Comparison of ENCODE assay signal across 9 cellular contexts in the genomic region with DNA sequence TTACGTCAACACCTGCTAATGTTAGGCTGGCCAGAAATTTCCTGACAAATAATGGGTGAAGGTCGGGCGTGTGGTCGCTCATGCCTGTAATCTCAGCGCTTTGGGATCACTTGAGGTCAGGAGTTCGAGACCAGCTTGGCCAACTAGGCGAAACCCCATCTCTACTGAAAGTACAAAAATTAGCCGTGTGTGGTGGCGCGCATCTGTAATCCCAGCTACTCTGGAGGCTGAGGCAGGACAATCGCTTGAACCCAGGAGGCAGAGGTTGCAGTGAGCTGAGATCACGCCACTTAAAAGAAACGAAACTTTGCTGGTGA. TPM values are rescaled to one million over a fixed set of nuclear protein-coding genes. Genes with fewer than 3 reads are reported as not detected.
A peak's percentile ranks its signal among the peaks of the same experiment; 100 is the strongest.
DNase-seq lines count a peak whose midpoint lies in the region; ATAC-seq, FAIRE-seq and TF ChIP-seq lines count a peak whose summit lies in the region.
"Not testable (repeated sequence)": the region's sequence is repeated elsewhere in the genome, so short reads cannot be mapped to it uniquely, and the experiment has no call there.
"Had no signal": no experiment of that assay in that cellular context is flagged by ENCODE, and none has a peak within 500 bp of the region (broad histone marks: within the 10 kb centered on the region; RNA-seq: fewer than 3 reads in every experiment).

No MANE protein-coding gene starts in this region.

- not testable (repeated sequence) for H2BK15ac ChIP-seq in mesendoderm (replicated peaks; ENCODE audit: low read depth)

- H3K9ac ChIP-seq in NT2/D1 (ENCODE audit: insufficient read length, low read depth), result peak overlapping the region; percentile 64
- H3K9ac ChIP-seq in mesendoderm (ENCODE audit: low read length), result peak overlapping the region; percentile 45

- H2AK5ac ChIP-seq in mesendoderm (ENCODE audit: low read length), result not testable (repeated sequence)

- not testable (repeated sequence) for H3K9me3 Mint-ChIP-seq in CD8-positive, alpha-beta memory T cell; activated CD8-positive, alpha-beta memory T cell treated with anti-CD3 and anti-CD28 coated beads, Interleukin-2, amount 10 ng/mL, durations not matched to agents 7 days and 5 days (ENCODE audit: low read depth)

- H3K4me3 Mint-ChIP-seq in CD8-positive, alpha-beta memory T cell, result peak overlapping the region; percentile 75 to 88 (median 82)
- peak overlapping the region; percentile 58 for H3K4me3 Mint-ChIP-seq in activated CD8-positive, alpha-beta memory T cell treated with anti-CD3 and anti-CD28 coated beads, Interleukin-2, amount 10 ng/mL, durations not matched to agents 7 days and 5 days

- peaks cover 8 to 14% (median 11%) of the 10 kb centered on the region in 3 donors for H3K4me1 Mint-ChIP-seq in CD8-positive, alpha-beta memory T cell
- peaks cover 11% of the 10 kb centered on the region for H3K4me1 Mint-ChIP-seq in activated CD8-positive, alpha-beta memory T cell treated with anti-CD3 and anti-CD28 coated beads, Interleukin-2, amount 10 ng/mL, durations not matched to agents 7 days and 5 days

- H4K8ac ChIP-seq in mesendoderm (ENCODE audit: low read depth, low read length), result not testable (repeated sequence)

- H3K27ac Mint-ChIP-seq in CD8-positive, alpha-beta memory T cell, result peak overlapping the region in 7 of 8 donors; percentile 54 to 92 (median 82)
- H3K27ac Mint-ChIP-seq in activated CD8-positive, alpha-beta memory T cell treated with anti-CD3 and anti-CD28 coated beads, Interleukin-2, amount 10 ng/mL, durations not matched to agents 7 days and 5 days, result not testable (repeated sequence)

- H3K4ac ChIP-seq in mesendoderm (ENCODE audit: low read depth, low read length), result not testable (repeated sequence)

- not testable (repeated sequence) for H4K5ac ChIP-seq in mesendoderm (ENCODE audit: low read length)

- not testable (repeated sequence) for H3K36me3 ChIP-seq in CD8-positive, alpha-beta memory T cell (ENCODE audit: insufficient read depth, low read length); NT2/D1 (ENCODE audit: insufficient read depth, insufficient read length, low read length); bronchial epithelial cell (ENCODE audit: control insufficient read depth, insufficient read depth, low read length); mesendoderm (ENCODE audit: control insufficient read depth, insufficient read depth, low read length); psoas muscle (ENCODE audit: insufficient read depth in 1 of 2, low read depth in 1 of 2); tibial nerve

- peak overlapping the region; percentile 65 for H3K56ac ChIP-seq in mesendoderm (ENCODE audit: low read length)

- H2BK5ac ChIP-seq in mesendoderm (ENCODE audit: low read length), result not testable (repeated sequence)

- POLR2A ChIA-PET in CD8-positive, alpha-beta memory T cell (lab: Charles Lee), result interaction anchor here (1.4 to 1.5 kb wide), 2 partner anchors 14 to 81 kb away, joined by 3 to 10 read pairs; no protein-coding TSS in a partner anchor

- not testable (repeated sequence) for TF ChIP-seq POLR2A in tibial nerve (IDR thresholded peaks at IDR 0.05)

- DNase-seq in CD8-positive, alpha-beta memory T cell; NT2/D1 (ENCODE audit: low read depth, low spot score); activated CD8-positive, alpha-beta memory T cell treated with anti-CD3 and anti-CD28 coated beads, Interleukin-2, amount 10 ng/mL, durations not matched to agents 7 days and 5 days; bronchial epithelial cell (ENCODE audit: low read depth); fibroblast of the aortic adventitia (ENCODE audit: low read depth); mesendoderm; psoas muscle; tibial nerve (ENCODE audit: low spot score in 2 of 2): not testable (repeated sequence)

- not testable (repeated sequence) for H3K79me2 ChIP-seq in mesendoderm (ENCODE audit: control insufficient read depth, insufficient read depth, low read length)

- intact Hi-C loops in psoas muscle (cut with DNase I), result loop anchor here in 1 of 2 donors (1.0 kb wide), 1 partner anchor 13 kb away; the partner anchor contains the start of gene DDI2

- not testable (repeated sequence) for FAIRE-seq in bronchial epithelial cell (lab: Jason Lieb, UNC)

- H3K27ac ChIP-seq in CD8-positive, alpha-beta memory T cell (ENCODE audit: low read depth, low read length); mesendoderm (ENCODE audit: low read depth, low read length): not testable (repeated sequence)
- H3K27ac ChIP-seq in psoas muscle (peak overlapping the region; percentile 89), tibial nerve (peak overlapping the region; percentile 47 to 90 (median 70))

- CTCF ChIA-PET in CD8-positive, alpha-beta memory T cell (lab: Charles Lee), result interaction anchor here (1.1 to 2.4 kb wide), 5 partner anchors 10 to 137 kb away, joined by 3 to 7 read pairs (median 5); no protein-coding TSS in a partner anchor
- CTCF ChIA-PET in activated CD8-positive, alpha-beta memory T cell treated with anti-CD3 and anti-CD28 coated beads, Interleukin-2, amount 10 ng/mL, durations not matched to agents 7 days and 5 days (lab: Charles Lee), result interaction anchor here (1.0 to 2.8 kb wide), 6 partner anchors 10 to 452 kb away, joined by 3 to 20 read pairs (median 6); partner anchors contain the start of gene DDI2

- no CpG with 5 or more reads among the region's 13 CpGs for WGBS in mesendoderm (ENCODE audit: extremely low coverage, insufficient coverage, low lambda C conversion rate)
- WGBS in psoas muscle, 3 donors, result 42 to 56% (median 49%) methylated on average over 13 of the region's 13 CpGs
- WGBS in tibial nerve, 2 donors, result 68 to 70% methylated on average over 13 of the region's 13 CpGs

- TF ChIP-seq CTCF in bronchial epithelial cell (IDR thresholded peaks at IDR 0.05; ENCODE audit: insufficient read depth, low read length, severe bottlenecking); fibroblast of the aortic adventitia (IDR thresholded peaks at IDR 0.05; ENCODE audit: insufficient read depth, low read length); psoas muscle (IDR thresholded peaks at IDR 0.05): not testable (repeated sequence)
- peak in 1 of 5 experiments; percentile 6 for TF ChIP-seq CTCF in tibial nerve (IDR thresholded peaks at IDR 0.05)

- not testable (repeated sequence) for H3K79me1 ChIP-seq in mesendoderm (ENCODE audit: low read length)

- H3K18ac ChIP-seq in mesendoderm (ENCODE audit: low read length), result not testable (repeated sequence)

- peak overlapping the region; percentile 51 for H3K4me2 ChIP-seq in mesendoderm (ENCODE audit: low read length)

- H3K36me3 Mint-ChIP-seq in CD8-positive, alpha-beta memory T cell; activated CD8-positive, alpha-beta memory T cell treated with anti-CD3 and anti-CD28 coated beads, Interleukin-2, amount 10 ng/mL, durations not matched to agents 7 days and 5 days: not testable (repeated sequence)

- not testable (repeated sequence) for H3K9me3 ChIP-seq in CD8-positive, alpha-beta memory T cell (ENCODE audit: low read length); NT2/D1 (ENCODE audit: insufficient read depth, low read length); psoas muscle; tibial nerve

- peak overlapping the region; percentile 89 for H3K4me3 ChIP-seq in CD8-positive, alpha-beta memory T cell (ENCODE audit: low read length)
- H3K4me3 ChIP-seq in NT2/D1 (ENCODE audit: insufficient read length, low read depth), result peak overlapping the region; percentile 86
- peak overlapping the region; percentile 61 for H3K4me3 ChIP-seq in bronchial epithelial cell (ENCODE audit: low read depth, low read length)
- peak overlapping the region; percentile 85 for H3K4me3 ChIP-seq in fibroblast of the aortic adventitia (ENCODE audit: low read depth, low read length)
- not testable (repeated sequence) for H3K4me3 ChIP-seq in mesendoderm (ENCODE audit: low read length)
- H3K4me3 ChIP-seq in psoas muscle, result peak overlapping the region; percentile 86
- H3K4me3 ChIP-seq in tibial nerve, result peak overlapping the region; percentile 28 to 84 (median 64)

- H3K4me1 ChIP-seq in CD8-positive, alpha-beta memory T cell (ENCODE audit: insufficient read depth, low read length), result peaks cover 12% of the 10 kb centered on the region
- not testable (repeated sequence) for H3K4me1 ChIP-seq in NT2/D1 (ENCODE audit: insufficient read depth, insufficient read length); mesendoderm (ENCODE audit: control insufficient read depth, low read depth, low read length); psoas muscle
- peaks cover 0 to 23% (median 0%) of the 10 kb centered on the region in 4 donors for H3K4me1 ChIP-seq in tibial nerve

- not testable (repeated sequence) for H3K27me3 ChIP-seq in CD8-positive, alpha-beta memory T cell (ENCODE audit: insufficient read depth, low read length, poor library complexity, severe bottlenecking); NT2/D1 (ENCODE audit: insufficient read depth, insufficient read length); bronchial epithelial cell (ENCODE audit: control insufficient read depth, insufficient read depth, low read length); mesendoderm (ENCODE audit: insufficient read depth, low read length, poor library complexity); psoas muscle (ENCODE audit: insufficient read depth in 3 of 3, low read length in 2 of 3); tibial nerve

- not testable (repeated sequence) for ATAC-seq in activated CD8-positive, alpha-beta memory T cell treated with anti-CD3 and anti-CD28 coated beads, Interleukin-2, amount 10 ng/mL, durations not matched to agents 7 days and 5 days; psoas muscle

- H3K23ac ChIP-seq in mesendoderm (ENCODE audit: low read length), result not testable (repeated sequence)

- not testable (repeated sequence) for H2BK120ac ChIP-seq in mesendoderm (ENCODE audit: low read depth, low read length)

- not testable (repeated sequence) for TF ChIP-seq EP300 in tibial nerve (IDR thresholded peaks at IDR 0.05)

- not testable (repeated sequence) for H3K27me3 Mint-ChIP-seq in CD8-positive, alpha-beta memory T cell; activated CD8-positive, alpha-beta memory T cell treated with anti-CD3 and anti-CD28 coated beads, Interleukin-2, amount 10 ng/mL, durations not matched to agents 7 days and 5 days

RNA-seq across cellular contexts. Expression of gene DDI2, which starts 13.3 kb away (rescaled TPM):
- 10 to 100 TPM; 47.8 to 50.4 TPM for total RNA-seq in CD8-positive, alpha-beta memory T cell
- 6.1 TPM for polyA plus RNA-seq in CD8-positive, alpha-beta memory T cell
- 10 to 100 TPM; 24.0 to 31.4 TPM for total RNA-seq in activated CD8-positive, alpha-beta memory T cell treated with anti-CD3 and anti-CD28 coated beads, Interleukin-2, amount 10 ng/mL, durations not matched to agents 7 days and 5 days
- 13.7 and 19.1 TPM in 2 replicates for total RNA-seq in bronchial epithelial cell
- 14.0 and 26.0 TPM in 2 replicates for total RNA-seq in fibroblast of the aortic adventitia (ENCODE audit: low replicate concordance)
- 16.4 TPM for polyA plus RNA-seq in mesendoderm (2013, experiment 1 of 2)
- polyA plus RNA-seq in mesendoderm (2013, experiment 2 of 2), result 15.8 TPM
- 10 to 100 TPM; 23.8 to 80.2 (median 39.5) TPM for total RNA-seq in psoas muscle
- polyA plus RNA-seq in psoas muscle, result 10 to 100 TPM in 2 of 3 donors, 1 to 10 TPM in 1; 4.8 to 35.4 (median 18.7) TPM
- 10 to 100 TPM; 41.7 to 79.8 (median 61.8) TPM for total RNA-seq in tibial nerve

RNA-seq across cellular contexts. Expression of gene AGMAT, which starts 19.1 kb away (rescaled TPM):
- 10 to 100 TPM; 18.5 to 19.7 TPM for total RNA-seq in CD8-positive, alpha-beta memory T cell
- polyA plus RNA-seq in CD8-positive, alpha-beta memory T cell, result 6.2 TPM
- total RNA-seq in activated CD8-positive, alpha-beta memory T cell treated with anti-CD3 and anti-CD28 coated beads, Interleukin-2, amount 10 ng/mL, durations not matched to agents 7 days and 5 days, result 10 to 100 TPM in 1 of 2 experiments, 1 to 10 TPM in 1; 8.0 to 12.4 TPM
- total RNA-seq in bronchial epithelial cell (0.51 and 1.6 TPM in 2 replicates), fibroblast of the aortic adventitia (ENCODE audit: low replicate concordance) (0.16 and 1.4 TPM in 2 replicates), psoas muscle (10 to 100 TPM in 1 of 4 donors, 1 to 10 TPM in 3; 2.6 to 12.6 (median 3.4) TPM), tibial nerve (not detected)
- 4.0 TPM for polyA plus RNA-seq in mesendoderm (2013, experiment 1 of 2)
- polyA plus RNA-seq in mesendoderm (2013, experiment 2 of 2), result 3.8 TPM
- 1 to 10 TPM; 2.6 to 8.1 (median 7.2) TPM for polyA plus RNA-seq in psoas muscle
- total RNA-seq: SK-MEL-5 had no signal
